ENCODE assay signal across 5 cellular contexts in the genomic region with DNA sequence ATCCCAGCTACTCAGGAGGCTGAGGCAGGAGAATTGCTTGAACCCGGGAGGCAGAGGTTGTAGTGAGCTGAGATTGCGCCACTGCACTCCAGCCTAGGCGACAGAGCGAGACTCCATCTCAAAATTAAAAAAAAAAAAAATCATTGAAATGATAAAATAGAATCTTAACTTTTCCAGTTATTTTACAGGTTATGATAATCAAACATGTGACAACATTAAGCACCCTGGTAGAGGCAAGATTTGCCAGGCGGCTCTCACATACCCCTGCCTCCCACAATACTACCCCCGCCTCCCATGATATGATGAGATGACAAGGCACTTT. TPM values are rescaled to one million over a fixed set of nuclear protein-coding genes. Genes with fewer than 3 reads are reported as not detected.
A peak's percentile ranks its signal among the peaks of the same experiment; 100 is the strongest.
DNase-seq lines count a peak whose midpoint lies in the region; ATAC-seq, FAIRE-seq and TF ChIP-seq lines count a peak whose summit lies in the region.
"Not testable (repeated sequence)": the region's sequence is repeated elsewhere in the genome, so short reads cannot be mapped to it uniquely, and the experiment has no call there.

No MANE protein-coding gene starts in this region.

- not testable (repeated sequence) for H3K27me3 ChIP-seq in endodermal cell (ENCODE audit: control insufficient read depth, insufficient read depth, low read length, poor library complexity, severe bottlenecking); HepG2 (ENCODE audit: control insufficient read depth in 1 of 2, insufficient read depth in 2 of 2, low read length in 2 of 2); sigmoid colon

- not testable (repeated sequence) for H3K4me3 ChIP-seq in endodermal cell (ENCODE audit: low read length); HepG2 (replicated peaks in 1 of 3; ENCODE audit: insufficient read depth in 1 of 3, low read depth in 2 of 3, low read length in 3 of 3); sigmoid colon

- H3K9me3 Mint-ChIP-seq in endodermal cell, neural crest cell: not testable (repeated sequence)

- not testable (repeated sequence) for TF ChIP-seq RAD21 in HepG2 (CRISPR knock-in tag; IDR thresholded peaks at IDR 0.05)

- not testable (repeated sequence) for H3K4me1 Mint-ChIP-seq in endodermal cell
- peaks cover 13% of the 10 kb centered on the region for H3K4me1 Mint-ChIP-seq in neural crest cell

- not testable (repeated sequence) for BruUV-seq in HepG2 (replicated peaks; lab: Mats Ljungman, UMichigan)

- not testable (repeated sequence) for FAIRE-seq in HepG2 (lab: Jason Lieb, UNC)

- not testable (repeated sequence) for H3K9ac ChIP-seq in endodermal cell (ENCODE audit: extremely low read depth, low read length, poor library complexity, severe bottlenecking); HepG2 (ENCODE audit: insufficient read depth, low read depth, low read length)

- not testable (repeated sequence) for H3K4me2 ChIP-seq in HepG2 (ENCODE audit: low read depth, low read length)

- CTCF ChIA-PET in HepG2 (lab: Yijun Ruan, JAX; ENCODE audit: low intra/inter-chr PET ratio, low total read pairs), result not testable (repeated sequence)

- not testable (repeated sequence) for H3K9me3 ChIP-seq in endodermal cell (ENCODE audit: control insufficient read depth, low read length); HepG2 (ENCODE audit: low read length); sigmoid colon

- not testable (repeated sequence) for TF ChIP-seq EP300 in HepG2 (IDR thresholded peaks at IDR 0.05; ENCODE audit: low read depth in 2 of 2, low read length in 2 of 2); HepG2 (CRISPR knock-in tag; IDR thresholded peaks at IDR 0.05; ENCODE audit: borderline replicate concordance); sigmoid colon (IDR thresholded peaks at IDR 0.05)

- not testable (repeated sequence) for H3K27me3 Mint-ChIP-seq in endodermal cell (ENCODE audit: insufficient read depth); neural crest cell (ENCODE audit: low read depth)

- ATAC-seq in HepG2, result not testable (repeated sequence)

- POLR2A ChIA-PET in HepG2 (lab: Yijun Ruan, JAX), result interaction anchor here (1.4 to 1.9 kb wide), 7 partner anchors 12 to 186 kb away, joined by 3 to 12 read pairs (median 5); no protein-coding TSS in a partner anchor

- TF ChIP-seq CTCF in VCaP (conservative IDR thresholded peaks at IDR 0.05); endodermal cell (conservative IDR thresholded peaks at IDR 0.05); HepG2 (CRISPR knock-in tag; IDR thresholded peaks at IDR 0.05); neural crest cell (conservative IDR thresholded peaks at IDR 0.05); sigmoid colon (IDR thresholded peaks at IDR 0.05): not testable (repeated sequence)

- not testable (repeated sequence) for H3K36me3 Mint-ChIP-seq in endodermal cell (ENCODE audit: low read depth); neural crest cell (ENCODE audit: low read depth)

- H3K27ac ChIP-seq in VCaP (peak overlapping the region; percentile 20; the same call in 1 of the 2 replicates), HepG2 (ENCODE audit: extremely low read length, insufficient read depth, low read length) (peak overlapping the region; percentile 11)
- not testable (repeated sequence) for H3K27ac ChIP-seq in endodermal cell (ENCODE audit: low read depth, low read length); sigmoid colon

- not testable (repeated sequence) for TF ChIP-seq POLR2A in HepG2 (IDR thresholded peaks at IDR 0.05; ENCODE audit: insufficient read depth in 1 of 2, low read depth in 2 of 2, low read length in 2 of 2); sigmoid colon (IDR thresholded peaks at IDR 0.05)

- H4K20me1 ChIP-seq in HepG2 (ENCODE audit: insufficient read depth, low read length), result not testable (repeated sequence)

- 92% methylated on average over 3 of the region's 6 CpGs; no CpG with 5 or more reads in 1 of the 2 experiments for WGBS in endodermal cell (ENCODE audit: insufficient coverage in 1 of 2, insufficient read length in 1 of 2), 2 experiments
- WGBS in HepG2 (ENCODE audit: low lambda C conversion rate), result 97% methylated on average over 6 of the region's 6 CpGs
- WGBS in sigmoid colon, 2 donors, result 97 to 98% methylated on average over 6 of the region's 6 CpGs

- not testable (repeated sequence) for H2AFZ ChIP-seq in HepG2 (ENCODE audit: low read length)

- H3K36me3 ChIP-seq in endodermal cell (ENCODE audit: control insufficient read depth, insufficient read depth, low read length); HepG2 (replicated peaks in 1 of 2; ENCODE audit: control insufficient read depth in 1 of 2, insufficient read depth in 2 of 2, low read length in 2 of 2); sigmoid colon: not testable (repeated sequence)

- not testable (repeated sequence) for H3K4me3 Mint-ChIP-seq in endodermal cell, neural crest cell

- not testable (repeated sequence) for H3K4me1 ChIP-seq in endodermal cell (ENCODE audit: control insufficient read depth, insufficient read depth, low read length); sigmoid colon
- H3K4me1 ChIP-seq in HepG2 (ENCODE audit: insufficient read depth, low read length), result peaks cover 85% of the 10 kb centered on the region

- not testable (repeated sequence) for DNase-seq in endodermal cell; HepG2 (ENCODE audit: low spot score); neural crest cell (ENCODE audit: low read depth, low spot score)
- peak; percentile 1 for DNase-seq in sigmoid colon

- not testable (repeated sequence) for H3K79me2 ChIP-seq in HepG2 (ENCODE audit: insufficient read depth, low read length)

- in situ Hi-C loops in HepG2 (cut with HindIII; ENCODE audit: extremely low pct_ligation_motif_present, low pct_unique_long_range_greater_than_20kb), result not testable (repeated sequence)

- intact Hi-C loops in HepG2 (cut with micrococcal nuclease; ENCODE audit: unreplicated experiment); sigmoid colon (cut with DNase I): not testable (repeated sequence)

- H3K27ac Mint-ChIP-seq in endodermal cell (peak overlapping the region; percentile 15), neural crest cell (ENCODE audit: unreplicated experiment) (peak overlapping the region; percentile 14)

TF ChIP-seq in HepG2, 621 proteins besides CTCF, POLR2A, EP300 and RAD21:
- TF ChIP-seq SNAI1 (CRISPR knock-in tag; IDR thresholded peaks at IDR 0.05; ENCODE audit: borderline replicate concordance) (0 out of 2 replicates have a peak, but pooled peaks have one; percentile 73), ZC3H13 (CRISPR knock-in tag; IDR thresholded peaks at IDR 0.05) (0 out of 2 replicates have a peak, but pooled peaks have one; percentile 56)

RNA-seq across cellular contexts. Expression of a gene that starts 41.1 kb away (rescaled TPM):
- total RNA-seq in endodermal cell (100 to 1,000 TPM; 100 to 123 TPM), HepG2 (2016; rRNA removed; fragmentation: Illumina TruSeq; extraction: Trizol) (29.8 and 65.0 TPM in 2 replicates), neural crest cell (32.0 and 35.5 TPM in 2 replicates), sigmoid colon (10 to 100 TPM; 11.4 to 20.2 (median 15.9) TPM)
- polyA plus RNA-seq in endodermal cell (2013, experiment 1 of 2), result 45.7 TPM
- polyA plus RNA-seq in endodermal cell (2013, experiment 2 of 2), result 46.1 TPM
- total RNA-seq in HepG2 (2016; cell fraction: cytosol; rRNA removed; fragmentation: Illumina TruSeq; extraction: Trizol; ENCODE audit: low read depth), result 3.8 and 3.9 TPM in 2 replicates
- 30.1 and 52.5 TPM in 2 replicates for total RNA-seq in HepG2 (2016; cell fraction: insoluble cytoplasmic fraction; rRNA removed; fragmentation: Illumina TruSeq; extraction: Trizol)
- total RNA-seq in HepG2 (2016; cell fraction: membrane; rRNA removed; fragmentation: Illumina TruSeq; extraction: Trizol), result 17.5 and 18.9 TPM in 2 replicates
- total RNA-seq in HepG2 (2016; cell fraction: nucleus; rRNA removed; fragmentation: Illumina TruSeq; extraction: Trizol), result 46.4 and 49.3 TPM in 2 replicates
- polyA plus RNA-seq in HepG2 (2011; rRNA removed) (22.3 and 23.7 TPM in 2 replicates), sigmoid colon (10 to 100 TPM; 17.6 to 27.0 (median 21.0) TPM)
- 16.1 and 20.6 TPM in 2 replicates for polyA plus RNA-seq in HepG2 (2011; cell fraction: cytosol; rRNA removed)
- 28.1 and 34.2 TPM in 2 replicates for polyA plus RNA-seq in HepG2 (2011; cell fraction: nucleus; rRNA removed)
- polyA plus RNA-seq in HepG2 (2012), result 30.6 and 41.2 TPM in 2 replicates
- 0.85 and 1.1 TPM in 2 replicates for polyA plus RNA-seq in HepG2 (2016; cell fraction: cytosol; fragmentation: Illumina TruSeq; extraction: Trizol; ENCODE audit: low read depth)
- polyA plus RNA-seq in HepG2 (2016; cell fraction: insoluble cytoplasmic fraction; fragmentation: Illumina TruSeq; extraction: Trizol; ENCODE audit: low read depth), result 50.4 and 54.5 TPM in 2 replicates
- 5.7 and 6.3 TPM in 2 replicates for polyA plus RNA-seq in HepG2 (2016; cell fraction: membrane; fragmentation: Illumina TruSeq; extraction: Trizol; ENCODE audit: low read depth)
- 66.7 and 71.5 TPM in 2 replicates for polyA plus RNA-seq in HepG2 (2016; cell fraction: nucleus; fragmentation: Illumina TruSeq; extraction: Trizol; ENCODE audit: insufficient read depth, low read depth)
- polyA minus RNA-seq in HepG2 (2011; rRNA and poly(A)+ RNA removed; ENCODE audit: low replicate concordance), result 13.5 and 82.3 TPM in 2 replicates
- polyA minus RNA-seq in HepG2 (2011; cell fraction: cytosol; rRNA and poly(A)+ RNA removed), result 62.7 and 65.9 TPM in 2 replicates
- polyA minus RNA-seq in HepG2 (2011; cell fraction: nucleus; rRNA and poly(A)+ RNA removed), result 63.2 and 86.3 TPM in 2 replicates
